1 cellular context compared by ENCODE assay signal in the genomic region with DNA sequence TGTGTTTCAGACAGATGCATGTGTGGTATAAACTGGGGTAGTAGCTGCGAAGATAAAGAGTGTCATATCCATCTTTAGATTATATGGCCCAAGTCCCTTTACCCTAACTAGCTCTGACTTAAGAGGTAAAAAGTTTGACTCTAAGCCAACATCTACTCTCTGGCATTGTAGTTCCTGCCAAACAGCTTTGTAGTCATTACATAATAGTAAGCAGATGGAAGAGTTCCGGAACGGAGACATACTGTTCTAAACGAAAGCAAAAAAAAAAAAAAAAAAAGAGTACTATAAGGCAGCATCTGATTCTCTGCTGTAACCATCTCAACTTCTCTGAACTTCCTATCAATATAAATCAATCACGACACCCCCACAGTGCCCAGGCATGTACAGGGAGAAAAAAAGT.
TF ChIP-seq lines count a peak whose summit lies in the region.

No MANE protein-coding gene starts in this region.

TF ChIP-seq in SK-N-SH, 30 proteins besides CTCF, POLR2A, EP300 and RAD21 (continued from another document):
- TF ChIP-seq, protein P1, sequence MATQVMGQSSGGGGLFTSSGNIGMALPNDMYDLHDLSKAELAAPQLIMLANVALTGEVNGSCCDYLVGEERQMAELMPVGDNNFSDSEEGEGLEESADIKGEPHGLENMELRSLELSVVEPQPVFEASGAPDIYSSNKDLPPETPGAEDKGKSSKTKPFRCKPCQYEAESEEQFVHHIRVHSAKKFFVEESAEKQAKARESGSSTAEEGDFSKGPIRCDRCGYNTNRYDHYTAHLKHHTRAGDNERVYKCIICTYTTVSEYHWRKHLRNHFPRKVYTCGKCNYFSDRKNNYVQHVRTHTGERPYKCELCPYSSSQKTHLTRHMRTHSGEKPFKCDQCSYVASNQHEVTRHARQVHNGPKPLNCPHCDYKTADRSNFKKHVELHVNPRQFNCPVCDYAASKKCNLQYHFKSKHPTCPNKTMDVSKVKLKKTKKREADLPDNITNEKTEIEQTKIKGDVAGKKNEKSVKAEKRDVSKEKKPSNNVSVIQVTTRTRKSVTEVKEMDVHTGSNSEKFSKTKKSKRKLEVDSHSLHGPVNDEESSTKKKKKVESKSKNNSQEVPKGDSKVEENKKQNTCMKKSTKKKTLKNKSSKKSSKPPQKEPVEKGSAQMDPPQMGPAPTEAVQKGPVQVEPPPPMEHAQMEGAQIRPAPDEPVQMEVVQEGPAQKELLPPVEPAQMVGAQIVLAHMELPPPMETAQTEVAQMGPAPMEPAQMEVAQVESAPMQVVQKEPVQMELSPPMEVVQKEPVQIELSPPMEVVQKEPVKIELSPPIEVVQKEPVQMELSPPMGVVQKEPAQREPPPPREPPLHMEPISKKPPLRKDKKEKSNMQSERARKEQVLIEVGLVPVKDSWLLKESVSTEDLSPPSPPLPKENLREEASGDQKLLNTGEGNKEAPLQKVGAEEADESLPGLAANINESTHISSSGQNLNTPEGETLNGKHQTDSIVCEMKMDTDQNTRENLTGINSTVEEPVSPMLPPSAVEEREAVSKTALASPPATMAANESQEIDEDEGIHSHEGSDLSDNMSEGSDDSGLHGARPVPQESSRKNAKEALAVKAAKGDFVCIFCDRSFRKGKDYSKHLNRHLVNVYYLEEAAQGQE (IDR thresholded peaks at IDR 0.05; ENCODE audit: low read depth, low read length) = no peak
- TF ChIP-seq SIN3A (IDR thresholded peaks at IDR 0.05; ENCODE audit: borderline replicate concordance, low read depth, low read length) (no peak), SMC3 (IDR thresholded peaks at IDR 0.05; ENCODE audit: low read depth, low read length) (no peak)
- TF ChIP-seq, protein P2, sequence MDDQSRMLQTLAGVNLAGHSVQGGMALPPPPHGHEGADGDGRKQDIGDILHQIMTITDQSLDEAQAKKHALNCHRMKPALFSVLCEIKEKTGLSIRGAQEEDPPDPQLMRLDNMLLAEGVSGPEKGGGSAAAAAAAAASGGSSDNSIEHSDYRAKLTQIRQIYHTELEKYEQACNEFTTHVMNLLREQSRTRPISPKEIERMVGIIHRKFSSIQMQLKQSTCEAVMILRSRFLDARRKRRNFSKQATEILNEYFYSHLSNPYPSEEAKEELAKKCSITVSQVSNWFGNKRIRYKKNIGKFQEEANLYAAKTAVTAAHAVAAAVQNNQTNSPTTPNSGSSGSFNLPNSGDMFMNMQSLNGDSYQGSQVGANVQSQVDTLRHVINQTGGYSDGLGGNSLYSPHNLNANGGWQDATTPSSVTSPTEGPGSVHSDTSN (IDR thresholded peaks at IDR 0.05) = 0 out of 2 replicates have a peak, but pooled peaks have one; percentile 8
